ENCODE assay signal across 8 cellular contexts in genomic region chr5:31530541-31531265, GRCh38. TPM values are rescaled to one million over a fixed set of nuclear protein-coding genes. Genes with fewer than 3 reads are reported as not detected.
DNase-seq lines count a peak whose midpoint lies in the region; ATAC-seq, FAIRE-seq and TF ChIP-seq lines count a peak whose summit lies in the region.

No MANE protein-coding gene starts in this region.

- H3K4me3 ChIP-seq in ACC112 (ENCODE audit: low read depth, low read length) (peak overlapping the region; percentile 95), ascending aorta (peak overlapping the region; percentile 75 to 85), lung (peak overlapping the region; percentile 33), mucosa of descending colon (no peak overlapping the region)

- H3K9me3 ChIP-seq in ascending aorta = no peaks in the 10 kb centered on the region
- H3K9me3 ChIP-seq in lung (ENCODE audit: control insufficient read depth in 2 of 2, insufficient read depth in 1 of 2, low read length in 1 of 2) = no peaks in the 10 kb centered on the region
- no peaks in the 10 kb centered on the region for H3K9me3 ChIP-seq in mucosa of descending colon

- H3K36me3 ChIP-seq in ACC112 (ENCODE audit: insufficient read depth, low read length) (peaks cover 33% of the 10 kb centered on the region), ascending aorta (peaks cover 29 to 42% of the 10 kb centered on the region in 2 donors), lung (ENCODE audit: control insufficient read depth in 2 of 2, insufficient read depth in 2 of 2, low read length in 2 of 2) (peaks cover 10 to 25% of the 10 kb centered on the region in 2 donors), mucosa of descending colon (ENCODE audit: low read depth) (no peaks in the 10 kb centered on the region)

- H2AFZ ChIP-seq in ACC112 (ENCODE audit: low read length, unreplicated experiment) = no peak overlapping the region

- TF ChIP-seq CTCF in ascending aorta (IDR thresholded peaks at IDR 0.05) (no peak), lung (IDR thresholded peaks at IDR 0.05; ENCODE audit: control extremely low read depth, extremely low read depth) (no peak), mucosa of descending colon (IDR thresholded peaks at IDR 0.05) (no peak)

- H3K79me2 ChIP-seq in ACC112 (ENCODE audit: control insufficient read depth, insufficient read depth, low read length, unreplicated experiment) = peaks cover 55% of the 10 kb centered on the region

- ATAC-seq in lung (ENCODE audit: insufficient read depth, low FRiP score) (no peak), mucosa of descending colon (no peak)

- H3K27me3 ChIP-seq in ACC112 (ENCODE audit: insufficient read depth, low read length) (no peaks in the 10 kb centered on the region), ascending aorta (no peaks in the 10 kb centered on the region), lung (ENCODE audit: control insufficient read depth, insufficient read depth) (no peaks in the 10 kb centered on the region)

- H3K4me1 ChIP-seq in ACC112 (ENCODE audit: control insufficient read depth, insufficient read depth, low read length, unreplicated experiment) = peaks cover 25% of the 10 kb centered on the region
- H3K4me1 ChIP-seq in ascending aorta = peaks cover 0 to 20% of the 10 kb centered on the region in 2 donors
- peaks cover 9 to 16% of the 10 kb centered on the region in 2 donors for H3K4me1 ChIP-seq in lung (ENCODE audit: control insufficient read depth in 2 of 2, insufficient read depth in 2 of 2, low read length in 2 of 2)
- peaks cover 18% of the 10 kb centered on the region for H3K4me1 ChIP-seq in mucosa of descending colon (ENCODE audit: low read depth)

- DNase-seq in HTR-8/SVneo (ENCODE audit: insufficient read length, low spot score) (no peak), ascending aorta (ENCODE audit: low spot score in 2 of 2) (no peak), lung (ENCODE audit: low spot score) (no peak), HuH-7.5 (ENCODE audit: low spot score) (no peak), mucosa of descending colon (no peak), substantia nigra (lab: John Stamatoyannopoulos, UW) (no peak), H4 (ENCODE audit: low spot score) (no peak)

- 86 to 90% methylated on average over 9 of the region's 9 CpGs for WGBS in lung, 2 donors

- H3K27ac ChIP-seq in ACC112 (ENCODE audit: low read depth, low read length) (no peak overlapping the region), ascending aorta (no peak overlapping the region), lung (ENCODE audit: low read depth in 1 of 2, low read length in 1 of 2) (no peak overlapping the region), substantia nigra (ENCODE audit: low read depth, low read length, poor library complexity, severe bottlenecking) (no peak overlapping the region)

- intact Hi-C loops in ascending aorta (cut with DNase I) = loop anchor here (5.0 kb wide), 3 partner anchors 497 to 782 kb away; partner anchors contain the start of gene MTMR12
- intact Hi-C loops in mucosa of descending colon (cut with DNase I, micrococcal nuclease) = no loop called here

- peak; percentile 42 for FAIRE-seq in HTR-8/SVneo (lab: Jason Lieb, UNC)

RNA-seq across cellular contexts. Expression of gene DROSHA, which starts 1.2 kb away (rescaled TPM):
- total RNA-seq in ascending aorta = 54.9 TPM
- total RNA-seq in lung = 10 to 100 TPM; 47.6 to 92.0 TPM
- polyA plus RNA-seq in lung = 10 to 100 TPM; 16.2 to 52.2 TPM
- 10 to 100 TPM; 46.6 to 72.4 (median 53.3) TPM for total RNA-seq in mucosa of descending colon
- 42.1 and 42.5 TPM in 2 replicates for total RNA-seq in H4 (2014; rRNA removed; shearing (Covaris generic))

RNA-seq across cellular contexts. Expression of gene C5orf22, which starts 1.4 kb away (rescaled TPM):
- total RNA-seq in ascending aorta (18.5 TPM), lung (10 to 100 TPM; 24.3 to 29.8 TPM), mucosa of descending colon (10 to 100 TPM; 24.0 to 26.7 (median 24.6) TPM)
- polyA plus RNA-seq in lung = 10 to 100 TPM in 1 of 2 donors, 1 to 10 TPM in 1; 10.0 to 10.3 TPM
- total RNA-seq in H4 (2014; rRNA removed; shearing (Covaris generic)) = 29.0 and 33.8 TPM in 2 replicates
